ENCODE assay signal across 9 cellular contexts in the genomic region with DNA sequence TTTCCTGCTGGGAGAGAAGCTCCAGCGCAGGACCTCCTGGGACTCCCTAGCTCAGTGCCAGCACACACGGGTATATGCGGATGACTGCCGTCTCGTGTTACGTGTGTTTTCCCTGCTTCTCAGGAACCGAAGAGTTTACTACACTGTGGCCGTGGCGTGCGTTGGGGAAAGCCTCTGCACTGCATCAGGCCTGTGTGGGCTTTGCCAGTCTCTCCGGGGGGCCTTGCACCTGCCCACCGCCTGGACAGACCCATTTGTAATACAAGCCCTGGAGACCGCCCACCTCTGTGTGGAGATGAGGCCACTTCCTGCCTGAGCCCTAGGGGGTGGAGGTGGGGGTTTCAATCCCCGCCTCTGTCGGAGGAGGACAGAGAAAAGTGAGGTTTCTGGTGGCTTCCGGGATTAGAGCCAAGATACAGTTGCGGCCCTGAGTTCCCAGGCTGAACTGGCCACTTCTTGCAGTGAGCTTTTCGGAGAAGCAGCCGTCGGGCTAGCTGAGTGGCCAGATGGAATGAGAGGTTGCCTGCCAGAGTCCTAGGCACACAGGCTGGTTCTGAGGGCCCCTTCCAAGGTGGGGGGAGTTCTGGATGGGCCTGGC. TPM values are rescaled to one million over a fixed set of nuclear protein-coding genes. Genes with fewer than 3 reads are reported as not detected.
DNase-seq lines count a peak whose midpoint lies in the region; ATAC-seq, FAIRE-seq and TF ChIP-seq lines count a peak whose summit lies in the region.
"Had no signal": no experiment of that assay in that cellular context is flagged by ENCODE, and none has a peak within 500 bp of the region (broad histone marks: within the 10 kb centered on the region; RNA-seq: fewer than 3 reads in every experiment).

No MANE protein-coding gene starts in this region.

- TF ChIP-seq CTCF in liver (IDR thresholded peaks at IDR 0.05; ENCODE audit: low read depth, low read length, missing input control) (no peak), HepG2 (CRISPR knock-in tag; IDR thresholded peaks at IDR 0.05) (no peak), lower leg skin (IDR thresholded peaks at IDR 0.05) (no peak)

- H3K4me3 ChIP-seq in liver (ENCODE audit: low read depth in 1 of 3, low read length in 3 of 3) (no peak overlapping the region), HepG2 (replicated peaks in 1 of 3; ENCODE audit: insufficient read depth in 1 of 3, low read depth in 2 of 3, low read length in 3 of 3) (no peak overlapping the region), lower leg skin (ENCODE audit: low read depth, poor library complexity, severe bottlenecking) (no peak overlapping the region)

- intact Hi-C loops in HepG2 (cut with micrococcal nuclease; ENCODE audit: unreplicated experiment) = no loop called here
- intact Hi-C loops in lower leg skin (cut with DNase I; ENCODE audit: low total_unique reads) = no loop called here

- peak overlapping the region; percentile 2 to 61 for H3K27ac ChIP-seq in liver (ENCODE audit: low read depth in 1 of 2, low read length in 2 of 2)
- H3K27ac ChIP-seq in HepG2 (ENCODE audit: extremely low read length, insufficient read depth, low read length) = no peak overlapping the region
- H3K27ac ChIP-seq: epithelial cell of prostate had no signal

- CTCF ChIA-PET in HepG2 (lab: Yijun Ruan, JAX; ENCODE audit: low intra/inter-chr PET ratio, low total read pairs) = no interaction called here
- CTCF ChIA-PET in activated CD4-positive, alpha-beta memory T cell treated with anti-CD3 and anti-CD28 coated beads, Interleukin-2, amount 10 ng/mL, durations not matched to agents 7 days and 5 days (lab: Charles Lee) = interaction anchor here (0.9 to 2.4 kb wide), 5 partner anchors 10 to 150 kb away, joined by 4 to 11 read pairs (median 8); no protein-coding TSS in a partner anchor

- H3K27me3 ChIP-seq in liver (ENCODE audit: control insufficient read depth in 4 of 4, insufficient read depth in 4 of 4, low read length in 3 of 4) (no peaks in the 10 kb centered on the region), HepG2 (ENCODE audit: control insufficient read depth in 1 of 2, insufficient read depth in 2 of 2, low read length in 2 of 2) (no peaks in the 10 kb centered on the region)

- WGBS in liver = 67% methylated on average over 20 of the region's 20 CpGs
- WGBS in HepG2 (ENCODE audit: low lambda C conversion rate) = 87% methylated on average over 20 of the region's 20 CpGs
- WGBS in lower leg skin, 2 donors = 78 to 85% methylated on average over 20 of the region's 20 CpGs

- peaks cover 3% of the 10 kb centered on the region for H3K9me3 Mint-ChIP-seq in activated CD4-positive, alpha-beta memory T cell treated with anti-CD3 and anti-CD28 coated beads, Interleukin-2, amount 10 ng/mL, durations not matched to agents 7 days and 5 days

- H3K9ac ChIP-seq in liver (ENCODE audit: low read depth in 1 of 2, low read length in 2 of 2) (no peak overlapping the region), HepG2 (ENCODE audit: insufficient read depth, low read depth, low read length) (no peak overlapping the region)

- peaks cover 4% of the 10 kb centered on the region for H3K36me3 Mint-ChIP-seq in activated CD4-positive, alpha-beta memory T cell treated with anti-CD3 and anti-CD28 coated beads, Interleukin-2, amount 10 ng/mL, durations not matched to agents 7 days and 5 days (ENCODE audit: low read depth)

- DNase-seq in HepG2 (ENCODE audit: low spot score) (no peak), NCI-H1105 treated with DMSO at 0.1 percent for 48 hours (lab: John Stamatoyannopoulos, UW) (peak; percentile 41), iris pigment epithelial cell (ENCODE audit: low read depth) (peak; percentile 85), urothelium cell line (ENCODE audit: low spot score) (peak; percentile 80), lower leg skin (ENCODE audit: low spot score in 2 of 2) (no peak)
- peak; percentile 51 for DNase-seq in activated CD4-positive, alpha-beta memory T cell treated with anti-CD3 and anti-CD28 coated beads, Interleukin-2, amount 10 ng/mL, durations not matched to agents 7 days and 5 days

- peaks cover 50% of the 10 kb centered on the region for H3K4me1 Mint-ChIP-seq in activated CD4-positive, alpha-beta memory T cell treated with anti-CD3 and anti-CD28 coated beads, Interleukin-2, amount 10 ng/mL, durations not matched to agents 7 days and 5 days

- H2AFZ ChIP-seq in HepG2 (ENCODE audit: low read length) = no peak overlapping the region

- TF ChIP-seq EP300 in HepG2 (IDR thresholded peaks at IDR 0.05; ENCODE audit: low read depth in 2 of 2, low read length in 2 of 2) (no peak), HepG2 (CRISPR knock-in tag; IDR thresholded peaks at IDR 0.05; ENCODE audit: borderline replicate concordance) (no peak)

- in situ Hi-C loops in HepG2 (cut with HindIII; ENCODE audit: extremely low pct_ligation_motif_present, low pct_unique_long_range_greater_than_20kb) = no loop called here

- no TSS peak for BruUV-seq in HepG2 (replicated peaks; lab: Mats Ljungman, UMichigan)

- POLR2A ChIA-PET in HepG2 (lab: Yijun Ruan, JAX) = no interaction called here
- POLR2A ChIA-PET in activated CD4-positive, alpha-beta memory T cell treated with anti-CD3 and anti-CD28 coated beads, Interleukin-2, amount 10 ng/mL, durations not matched to agents 7 days and 5 days (lab: Charles Lee) = interaction anchor here (4.4 to 4.9 kb wide), 2 partner anchors 12 to 16 kb away, joined by 33 to 37 read pairs; no protein-coding TSS in a partner anchor

- peak overlapping the region; percentile 43 for H3K4me3 Mint-ChIP-seq in activated CD4-positive, alpha-beta memory T cell treated with anti-CD3 and anti-CD28 coated beads, Interleukin-2, amount 10 ng/mL, durations not matched to agents 7 days and 5 days

- TF ChIP-seq RAD21 in liver (IDR thresholded peaks at IDR 0.05) = no peak
- TF ChIP-seq RAD21 in HepG2 (CRISPR knock-in tag; IDR thresholded peaks at IDR 0.05) = no peak

- H3K79me2 ChIP-seq in HepG2 (ENCODE audit: insufficient read depth, low read length) = peaks cover 78% of the 10 kb centered on the region

- no peaks in the 10 kb centered on the region for H3K27me3 Mint-ChIP-seq in activated CD4-positive, alpha-beta memory T cell treated with anti-CD3 and anti-CD28 coated beads, Interleukin-2, amount 10 ng/mL, durations not matched to agents 7 days and 5 days

- H3K36me3 ChIP-seq in liver (ENCODE audit: control insufficient read depth in 4 of 4, insufficient read depth in 3 of 4, low read depth in 1 of 4, low read length in 3 of 4) (no peaks in the 10 kb centered on the region), HepG2 (replicated peaks in 1 of 2; ENCODE audit: control insufficient read depth in 1 of 2, insufficient read depth in 2 of 2, low read length in 2 of 2) (peaks cover 3 to 21% of the 10 kb centered on the region in 2 experiments; a peak in 4 of 5 replicates)

- no peak for TF ChIP-seq POLR2A in HepG2 (IDR thresholded peaks at IDR 0.05; ENCODE audit: insufficient read depth in 1 of 2, low read depth in 2 of 2, low read length in 2 of 2)
- TF ChIP-seq POLR2A in lower leg skin (IDR thresholded peaks at IDR 0.05) = no peak

- ATAC-seq in HepG2 = no peak
- peak; percentile 64 for ATAC-seq in HG02642 (IDR thresholded peaks at IDR 0.05; ENCODE audit: poor library complexity, unreplicated experiment)

- H3K4me2 ChIP-seq in HepG2 (ENCODE audit: low read depth, low read length) = no peak overlapping the region

- peaks cover 71% of the 10 kb centered on the region for H4K20me1 ChIP-seq in HepG2 (ENCODE audit: insufficient read depth, low read length)

- H3K4me1 ChIP-seq in liver (ENCODE audit: control insufficient read depth in 4 of 4, insufficient read depth in 4 of 4, low read length in 3 of 4) = peaks cover 19 to 84% (median 62%) of the 10 kb centered on the region in 4 donors
- peaks cover 41% of the 10 kb centered on the region for H3K4me1 ChIP-seq in HepG2 (ENCODE audit: insufficient read depth, low read length)

- H3K27ac Mint-ChIP-seq in activated CD4-positive, alpha-beta memory T cell treated with anti-CD3 and anti-CD28 coated beads, Interleukin-2, amount 10 ng/mL, durations not matched to agents 7 days and 5 days = peak overlapping the region; percentile 72

- FAIRE-seq in HepG2 (lab: Jason Lieb, UNC) (no peak), urothelium cell line (lab: Jason Lieb, UNC) (no peak)

- H3K9me3 ChIP-seq in liver (ENCODE audit: control insufficient read depth in 4 of 4, low read length in 3 of 4) (no peaks in the 10 kb centered on the region), HepG2 (ENCODE audit: low read length) (no peaks in the 10 kb centered on the region)

TF ChIP-seq in liver, 16 proteins besides CTCF, POLR2A, EP300 and RAD21 (continues in another document):
- no peak for TF ChIP-seq EGR1 (IDR thresholded peaks at IDR 0.05; ENCODE audit: low read depth in 2 of 2)

RNA-seq across cellular contexts. Expression of gene GSE1, which starts 43.4 kb away (rescaled TPM):
- total RNA-seq in liver = 10 to 100 TPM; 35.9 to 37.7 TPM
- polyA plus RNA-seq in liver = 10 to 100 TPM in 1 of 2 donors, 1 to 10 TPM in 1; 9.9 to 14.4 TPM
- total RNA-seq in HepG2 (2016; rRNA removed; fragmentation: Illumina TruSeq; extraction: Trizol) = 16.1 and 19.5 TPM in 2 replicates
- 13.0 and 16.7 TPM in 2 replicates for total RNA-seq in HepG2 (2016; cell fraction: cytosol; rRNA removed; fragmentation: Illumina TruSeq; extraction: Trizol; ENCODE audit: low read depth)
- total RNA-seq in HepG2 (2016; cell fraction: insoluble cytoplasmic fraction; rRNA removed; fragmentation: Illumina TruSeq; extraction: Trizol) = 15.4 and 17.4 TPM in 2 replicates
- 18.2 and 21.4 TPM in 2 replicates for total RNA-seq in HepG2 (2016; cell fraction: membrane; rRNA removed; fragmentation: Illumina TruSeq; extraction: Trizol)
- 31.6 and 33.0 TPM in 2 replicates for total RNA-seq in HepG2 (2016; cell fraction: nucleus; rRNA removed; fragmentation: Illumina TruSeq; extraction: Trizol)
- polyA plus RNA-seq in HepG2 (2011; rRNA removed) = 31.2 and 37.7 TPM in 2 replicates
- polyA plus RNA-seq in HepG2 (2011; cell fraction: cytosol; rRNA removed) = 20.9 and 26.7 TPM in 2 replicates
- polyA plus RNA-seq in HepG2 (2011; cell fraction: nucleus; rRNA removed) = 132 and 135 TPM in 2 replicates
- polyA plus RNA-seq in HepG2 (2012) = 43.5 and 43.7 TPM in 2 replicates
- polyA plus RNA-seq in HepG2 (2016; cell fraction: cytosol; fragmentation: Illumina TruSeq; extraction: Trizol; ENCODE audit: low read depth) = 1.4 and 1.7 TPM in 2 replicates
- 22.8 and 30.2 TPM in 2 replicates for polyA plus RNA-seq in HepG2 (2016; cell fraction: insoluble cytoplasmic fraction; fragmentation: Illumina TruSeq; extraction: Trizol; ENCODE audit: low read depth)
- polyA plus RNA-seq in HepG2 (2016; cell fraction: membrane; fragmentation: Illumina TruSeq; extraction: Trizol; ENCODE audit: low read depth) = 4.4 and 5.4 TPM in 2 replicates
- 70.9 and 78.3 TPM in 2 replicates for polyA plus RNA-seq in HepG2 (2016; cell fraction: nucleus; fragmentation: Illumina TruSeq; extraction: Trizol; ENCODE audit: insufficient read depth, low read depth)
- polyA minus RNA-seq in HepG2 (2011; rRNA and poly(A)+ RNA removed; ENCODE audit: low replicate concordance) = 24.8 and 50.4 TPM in 2 replicates
- polyA minus RNA-seq in HepG2 (2011; cell fraction: cytosol; rRNA and poly(A)+ RNA removed) = 36.3 and 45.8 TPM in 2 replicates
- 83.8 and 96.8 TPM in 2 replicates for polyA minus RNA-seq in HepG2 (2011; cell fraction: nucleus; rRNA and poly(A)+ RNA removed)
- total RNA-seq in activated CD4-positive, alpha-beta memory T cell treated with anti-CD3 and anti-CD28 coated beads, Interleukin-2, amount 10 ng/mL, durations not matched to agents 7 days and 5 days = 10 to 100 TPM; 18.4 to 19.8 TPM
- total RNA-seq in lower leg skin = 100 to 1,000 TPM in 1 of 4 donors, 10 to 100 TPM in 3; 62.9 to 113 (median 69.9) TPM

Comparison
In these comparisons a context has a peak if more than half of its experiments do, and no peak if none do; other contexts are left out.
1. DNase-seq: peak in NCI-H1105 treated with DMSO at 0.1 percent for 48 hours (single experiment), activated CD4-positive, alpha-beta memory T cell treated with anti-CD3 and anti-CD28 coated beads, Interleukin-2, amount 10 ng/mL, durations not matched to agents 7 days and 5 days (single experiment), iris pigment epithelial cell (single experiment) and urothelium cell line (single experiment); none in HepG2 (single experiment) and lower leg skin (0 of 2).